In the genomic region with DNA sequence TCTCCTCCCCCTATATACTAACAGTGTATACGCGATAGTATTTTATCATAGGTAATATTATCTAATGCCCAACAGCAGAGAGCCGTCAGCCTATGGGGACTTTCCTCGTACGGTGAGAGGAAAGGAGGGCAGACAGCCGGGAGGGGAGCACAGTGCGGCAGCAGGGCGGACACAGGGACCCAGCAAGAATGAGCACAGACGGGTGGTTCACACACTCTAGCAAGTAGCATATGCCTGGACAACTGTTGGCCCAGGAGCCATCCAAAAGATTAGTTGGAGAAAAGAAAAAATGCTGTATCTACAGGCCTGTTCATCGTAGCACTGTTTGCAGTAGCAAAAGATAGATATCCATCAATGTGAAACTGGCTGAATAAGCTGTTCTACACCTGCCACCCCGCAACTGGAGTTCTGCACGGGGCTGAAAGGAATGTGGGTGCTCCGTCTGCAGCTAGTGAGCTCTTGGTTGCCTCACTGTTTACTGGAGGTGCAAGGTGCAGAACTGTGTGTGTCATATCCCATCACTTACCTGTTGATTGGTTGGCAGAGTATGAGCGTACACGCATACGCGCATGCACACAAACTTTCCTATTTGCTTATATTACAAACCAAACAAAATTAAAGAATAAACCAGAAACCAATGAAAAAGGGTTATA, we compare ENCODE assay signal across 22 cellular contexts.
"Had no signal": no experiment of that assay in that cellular context is flagged by ENCODE, and none has a peak within 500 bp of the region (broad histone marks: within the 10 kb centered on the region; RNA-seq: fewer than 3 reads in every experiment).

No MANE protein-coding gene starts in this region.

- DNase-seq: activated B cell treated with CpG ODN at 0.5 μM for 24 hours; activated CD4-positive, alpha-beta T cell treated with anti-CD3 and anti-CD28 coated beads for 36 hours; activated CD4-positive, alpha-beta T cell treated with anti-CD3 and anti-CD28 coated beads, Interleukin-2, amount 50 U/mL, for 4 hours; activated effector memory CD4-positive, alpha-beta T cell treated with Interleukin-2 at 50 U/mL for 16 hours; activated naive CD4-positive, alpha-beta T cell treated with anti-CD3 and anti-CD28 coated beads, Interleukin-2, amount 10 ng/mL, durations not matched to agents 7 days and 5 days; activated T-cell treated with anti-CD3 and anti-CD28 coated beads, Interleukin-2, amount 50 U/mL, for 72 hours; effector CD8-positive, alpha-beta T cell; foreskin melanocyte; immature natural killer cell; left lung; midbrain; retina; stimulated activated CD4-positive, alpha-beta T cell treated with anti-CD3 and anti-CD28 coated beads, Interleukin-4, amount 100 ng/mL, for 24 hours; stimulated activated naive CD8-positive, alpha-beta T cell treated with anti-CD3 and anti-CD28 coated beads, Interleukin-15, Interleukin-2, amounts not matched to agents 100 U/mL and 50 U/mL, for 24 hours; T-helper 1 cell; T-helper 9 cell had no signal

- H2AFZ ChIP-seq: hepatocyte had no signal

- H3K27me3 ChIP-seq: cardiac muscle cell, hepatocyte, left lung, upper lobe of left lung had no signal

- H3K27me3 Mint-ChIP-seq: activated B cell treated with CpG ODN at 0.5 μM for 24 hours; activated CD4-positive, alpha-beta T cell treated with anti-CD3 and anti-CD28 coated beads for 36 hours; dendritic cell treated with granulocyte-macrophage colony-stimulating factor and Interleukin-4, amounts not matched to agents 40 ng/mL and 50 ng/mL, for 4 days; natural killer cell treated with Interleukin-12 subunit alpha and Interleukin-12 subunit beta and Interleukin-15 and Interleukin-18, amount 100 ng/mL, for 72 hours had no signal

- H3K4me2 ChIP-seq: hepatocyte had no signal

- H3K27ac ChIP-seq: cardiac muscle cell, hepatocyte, left lung, upper lobe of left lung had no signal

- H3K79me2 ChIP-seq: hepatocyte had no signal

- H3K9me3 Mint-ChIP-seq: activated B cell treated with CpG ODN at 0.5 μM for 24 hours; immature natural killer cell; natural killer cell treated with Interleukin-12 subunit alpha and Interleukin-12 subunit beta and Interleukin-15 and Interleukin-18, amount 100 ng/mL, for 72 hours had no signal

- H3K27ac Mint-ChIP-seq: activated B cell treated with CpG ODN at 0.5 μM for 24 hours; activated CD4-positive, alpha-beta T cell treated with anti-CD3 and anti-CD28 coated beads for 36 hours; activated naive CD4-positive, alpha-beta T cell treated with anti-CD3 and anti-CD28 coated beads, Interleukin-2, amount 10 ng/mL, durations not matched to agents 7 days and 5 days; activated T-cell treated with anti-CD3 and anti-CD28 coated beads, Interleukin-2, amount 50 U/mL, for 72 hours; dendritic cell treated with granulocyte-macrophage colony-stimulating factor and Interleukin-4, amounts not matched to agents 40 ng/mL and 50 ng/mL, for 4 days; immature natural killer cell; natural killer cell treated with Interleukin-12 subunit alpha and Interleukin-12 subunit beta and Interleukin-15 and Interleukin-18, amount 100 ng/mL, for 72 hours; progenitor cell of endocrine pancreas had no signal

- H3K36me3 ChIP-seq: cardiac muscle cell, left lung, upper lobe of left lung had no signal

- H3K9me3 ChIP-seq: upper lobe of left lung had no signal

- H3K36me3 Mint-ChIP-seq: natural killer cell treated with Interleukin-12 subunit alpha and Interleukin-12 subunit beta and Interleukin-15 and Interleukin-18, amount 100 ng/mL, for 72 hours had no signal

- H3K4me3 ChIP-seq: cardiac muscle cell, hepatocyte, left lung, upper lobe of left lung had no signal

- H3K4me3 Mint-ChIP-seq: activated B cell treated with CpG ODN at 0.5 μM for 24 hours; activated CD4-positive, alpha-beta T cell treated with anti-CD3 and anti-CD28 coated beads for 36 hours; activated naive CD4-positive, alpha-beta T cell treated with anti-CD3 and anti-CD28 coated beads, Interleukin-2, amount 10 ng/mL, durations not matched to agents 7 days and 5 days; activated T-cell treated with anti-CD3 and anti-CD28 coated beads, Interleukin-2, amount 50 U/mL, for 72 hours; dendritic cell treated with granulocyte-macrophage colony-stimulating factor and Interleukin-4, amounts not matched to agents 40 ng/mL and 50 ng/mL, for 4 days; immature natural killer cell; natural killer cell treated with Interleukin-12 subunit alpha and Interleukin-12 subunit beta and Interleukin-15 and Interleukin-18, amount 100 ng/mL, for 72 hours had no signal

- ATAC-seq: activated CD4-positive, alpha-beta T cell treated with anti-CD3 and anti-CD28 coated beads for 36 hours; activated T-cell treated with anti-CD3 and anti-CD28 coated beads, Interleukin-2, amount 50 U/mL, for 72 hours; left lung; natural killer cell treated with Interleukin-12 subunit alpha and Interleukin-12 subunit beta and Interleukin-15 and Interleukin-18, amount 100 ng/mL, for 72 hours; stimulated activated naive CD8-positive, alpha-beta T cell treated with anti-CD3 and anti-CD28 coated beads, Interleukin-15, Interleukin-2, amounts not matched to agents 100 U/mL and 50 U/mL, for 24 hours had no signal
